In genomic region chr18:13684546-13684945, GRCh38 we compare ENCODE assay signal across 1 cellular context.
TF ChIP-seq lines count a peak whose summit lies in the region.

No MANE protein-coding gene starts in this region.

TF ChIP-seq in K562, 482 proteins besides CTCF, POLR2A, EP300 and RAD21:
- TF ChIP-seq, protein P1, sequence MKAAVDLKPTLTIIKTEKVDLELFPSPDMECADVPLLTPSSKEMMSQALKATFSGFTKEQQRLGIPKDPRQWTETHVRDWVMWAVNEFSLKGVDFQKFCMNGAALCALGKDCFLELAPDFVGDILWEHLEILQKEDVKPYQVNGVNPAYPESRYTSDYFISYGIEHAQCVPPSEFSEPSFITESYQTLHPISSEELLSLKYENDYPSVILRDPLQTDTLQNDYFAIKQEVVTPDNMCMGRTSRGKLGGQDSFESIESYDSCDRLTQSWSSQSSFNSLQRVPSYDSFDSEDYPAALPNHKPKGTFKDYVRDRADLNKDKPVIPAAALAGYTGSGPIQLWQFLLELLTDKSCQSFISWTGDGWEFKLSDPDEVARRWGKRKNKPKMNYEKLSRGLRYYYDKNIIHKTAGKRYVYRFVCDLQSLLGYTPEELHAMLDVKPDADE (conservative IDR thresholded peaks at IDR 0.05; ENCODE audit: control insufficient read depth, low read depth, low read length) = no peak
- TF ChIP-seq RBM17 (IDR thresholded peaks at IDR 0.05; ENCODE audit: borderline replicate concordance, low read depth, low read length) (no peak), ZNF277 (CRISPR knock-in tag; IDR thresholded peaks at IDR 0.05; ENCODE audit: borderline replicate concordance) (0 out of 2 replicates have a peak, but pooled peaks have one; percentile 73)
